In genomic region chr21:44958471-44959191, GRCh38 we compare ENCODE assay signal across 11 cellular contexts. TPM values are rescaled to one million over a fixed set of nuclear protein-coding genes. Genes with fewer than 3 reads are reported as not detected.
DNase-seq lines count a peak whose midpoint lies in the region; ATAC-seq and TF ChIP-seq lines count a peak whose summit lies in the region.
"Had no signal": no experiment of that assay in that cellular context is flagged by ENCODE, and none has a peak within 500 bp of the region (broad histone marks: within the 10 kb centered on the region; RNA-seq: fewer than 3 reads in every experiment).

No MANE protein-coding gene starts in this region.

- H3K27me3 Mint-ChIP-seq in WTC11 (ENCODE audit: low read depth), result no peaks in the 10 kb centered on the region

- TF ChIP-seq POLR2A in gastroesophageal sphincter (IDR thresholded peaks at IDR 0.05), result no peak

- no peak for ATAC-seq in WTC11
- peak; percentile 85 for ATAC-seq in gastroesophageal sphincter
- ATAC-seq in GM19328 (IDR thresholded peaks at IDR 0.05; ENCODE audit: unreplicated experiment), result no peak

- CTCF ChIA-PET in WTC11 (lab: Charles Lee), result interaction anchor here (0.8 to 1.9 kb wide), 5 partner anchors 9 to 180 kb away, joined by 3 to 8 read pairs (median 4); no protein-coding TSS in a partner anchor

- H3K4me1 Mint-ChIP-seq in WTC11, result no peaks in the 10 kb centered on the region; the same call in 1 of the 2 replicates

- TF ChIP-seq EP300 in gastroesophageal sphincter (IDR thresholded peaks at IDR 0.05), result no peak

- no peaks in the 10 kb centered on the region for H3K9me3 Mint-ChIP-seq in WTC11

- no peak overlapping the region for H3K4me3 Mint-ChIP-seq in WTC11

- H3K4me1 ChIP-seq in gastroesophageal sphincter (peaks cover 7 to 79% (median 38%) of the 10 kb centered on the region in 3 donors), osteoblast (ENCODE audit: insufficient read depth, low read length) (peaks cover 34% of the 10 kb centered on the region)

- H2AFZ ChIP-seq in osteoblast (ENCODE audit: low read length), result no peak overlapping the region

- no peak for TF ChIP-seq CTCF in AG09309 (IDR thresholded peaks at IDR 0.05; ENCODE audit: control insufficient read depth, insufficient read depth, low read depth, low read length, missing control alignments)
- TF ChIP-seq CTCF in WTC11 (IDR thresholded peaks at IDR 0.05), result no peak
- peak in 1 of 4 experiments; percentile 5 for TF ChIP-seq CTCF in gastroesophageal sphincter (IDR thresholded peaks at IDR 0.05)
- no peak for TF ChIP-seq CTCF in osteoblast (IDR thresholded peaks at IDR 0.05; ENCODE audit: extremely low read depth, low read depth, low read length)

- WGBS in gastroesophageal sphincter (ENCODE audit: low coverage in 1 of 2), 2 donors, result 5 to 20% methylated on average over 1 to 4 of the region's 28 CpGs

- H3K4me2 ChIP-seq in osteoblast (ENCODE audit: insufficient read depth, low read length), result peak overlapping the region; percentile 66

- POLR2A ChIA-PET in WTC11 (lab: Charles Lee), result no interaction called here

- no peaks in the 10 kb centered on the region for H3K9me3 ChIP-seq in gastroesophageal sphincter
- no peaks in the 10 kb centered on the region for H3K9me3 ChIP-seq in osteoblast (ENCODE audit: low read depth, low read length)

- peaks cover 23% of the 10 kb centered on the region for H3K36me3 Mint-ChIP-seq in WTC11

- H3K36me3 ChIP-seq in gastroesophageal sphincter (peaks cover 0 to 13% of the 10 kb centered on the region in 2 donors), osteoblast (ENCODE audit: insufficient read depth, low read length) (peaks cover 19% of the 10 kb centered on the region)

- H3K27ac Mint-ChIP-seq in WTC11, result peak overlapping the region; percentile 83

- H3K27me3 ChIP-seq in gastroesophageal sphincter, result no peaks in the 10 kb centered on the region
- H3K27me3 ChIP-seq in osteoblast (ENCODE audit: insufficient read depth, low read length), result no peaks in the 10 kb centered on the region

- H3K79me2 ChIP-seq in osteoblast (ENCODE audit: insufficient read depth, low read length), result peaks cover 49% of the 10 kb centered on the region

- H4K20me1 ChIP-seq in osteoblast (ENCODE audit: insufficient read depth, low read length), result peaks cover 40% of the 10 kb centered on the region

- H3K27ac ChIP-seq in gastroesophageal sphincter, result peak overlapping the region; percentile 65 to 93 (median 88)
- H3K27ac ChIP-seq in osteoblast (ENCODE audit: low read depth, low read length), result peak overlapping the region; percentile 79
- H3K27ac ChIP-seq: C4-2B had no signal

- peak; percentile 40 for DNase-seq in AG09309 (ENCODE audit: low read depth)
- DNase-seq in WTC11 (ENCODE audit: low spot score), result no peak
- DNase-seq in osteoblast (ENCODE audit: insufficient read length, low spot score, missing footprints), result peak; percentile 97
- DNase-seq in stimulated activated CD4-positive, alpha-beta T cell treated with anti-CD3 and anti-CD28 coated beads, Interleukin-2, amount 100 ng/mL, for 48 hours, result no peak
- no peak for DNase-seq in activated CD4-positive, CD25-positive, alpha-beta regulatory T cell (lab: John Stamatoyannopoulos, UW)
- DNase-seq in D341Med (ENCODE audit: low spot score), result no peak
- DNase-seq: activated effector memory CD4-positive, alpha-beta T cell treated with Interleukin-2 at 50 U/mL for 16 hours; mammary epithelial cell had no signal

- H3K4me3 ChIP-seq in AG09309 (ENCODE audit: control insufficient read depth, low read depth, low read length) (no peak overlapping the region), gastroesophageal sphincter (peak overlapping the region in 1 of 2 donors; percentile 21), osteoblast (ENCODE audit: insufficient read depth, low read length) (peak overlapping the region; percentile 38)

TF ChIP-seq in WTC11, 78 proteins besides CTCF, POLR2A, EP300 and RAD21 (continues in another document):
- TF ChIP-seq, protein P1, sequence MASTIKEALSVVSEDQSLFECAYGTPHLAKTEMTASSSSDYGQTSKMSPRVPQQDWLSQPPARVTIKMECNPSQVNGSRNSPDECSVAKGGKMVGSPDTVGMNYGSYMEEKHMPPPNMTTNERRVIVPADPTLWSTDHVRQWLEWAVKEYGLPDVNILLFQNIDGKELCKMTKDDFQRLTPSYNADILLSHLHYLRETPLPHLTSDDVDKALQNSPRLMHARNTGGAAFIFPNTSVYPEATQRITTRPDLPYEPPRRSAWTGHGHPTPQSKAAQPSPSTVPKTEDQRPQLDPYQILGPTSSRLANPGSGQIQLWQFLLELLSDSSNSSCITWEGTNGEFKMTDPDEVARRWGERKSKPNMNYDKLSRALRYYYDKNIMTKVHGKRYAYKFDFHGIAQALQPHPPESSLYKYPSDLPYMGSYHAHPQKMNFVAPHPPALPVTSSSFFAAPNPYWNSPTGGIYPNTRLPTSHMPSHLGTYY (CRISPR knock-in tag; IDR thresholded peaks at IDR 0.05), result no peak
- TF ChIP-seq, protein P2, sequence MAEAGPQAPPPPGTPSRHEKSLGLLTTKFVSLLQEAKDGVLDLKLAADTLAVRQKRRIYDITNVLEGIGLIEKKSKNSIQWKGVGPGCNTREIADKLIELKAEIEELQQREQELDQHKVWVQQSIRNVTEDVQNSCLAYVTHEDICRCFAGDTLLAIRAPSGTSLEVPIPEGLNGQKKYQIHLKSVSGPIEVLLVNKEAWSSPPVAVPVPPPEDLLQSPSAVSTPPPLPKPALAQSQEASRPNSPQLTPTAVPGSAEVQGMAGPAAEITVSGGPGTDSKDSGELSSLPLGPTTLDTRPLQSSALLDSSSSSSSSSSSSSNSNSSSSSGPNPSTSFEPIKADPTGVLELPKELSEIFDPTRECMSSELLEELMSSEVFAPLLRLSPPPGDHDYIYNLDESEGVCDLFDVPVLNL (CRISPR knock-in tag; IDR thresholded peaks at IDR 0.05; ENCODE audit: borderline replicate concordance, low read depth), result no peak
- TF ChIP-seq ZNF512 (CRISPR knock-in tag; IDR thresholded peaks at IDR 0.05; ENCODE audit: borderline replicate concordance), result no peak
- no peak for TF ChIP-seq SOX15 (CRISPR knock-in tag; IDR thresholded peaks at IDR 0.05)
- TF ChIP-seq ZNF138 (CRISPR knock-in tag; conservative IDR thresholded peaks at IDR 0.05), result no peak
- no peak for TF ChIP-seq SMAD3 (CRISPR knock-in tag; IDR thresholded peaks at IDR 0.05; ENCODE audit: borderline replicate concordance)
- TF ChIP-seq PRDM15 (CRISPR knock-in tag; IDR thresholded peaks at IDR 0.05), result no peak
- TF ChIP-seq, protein P3, sequence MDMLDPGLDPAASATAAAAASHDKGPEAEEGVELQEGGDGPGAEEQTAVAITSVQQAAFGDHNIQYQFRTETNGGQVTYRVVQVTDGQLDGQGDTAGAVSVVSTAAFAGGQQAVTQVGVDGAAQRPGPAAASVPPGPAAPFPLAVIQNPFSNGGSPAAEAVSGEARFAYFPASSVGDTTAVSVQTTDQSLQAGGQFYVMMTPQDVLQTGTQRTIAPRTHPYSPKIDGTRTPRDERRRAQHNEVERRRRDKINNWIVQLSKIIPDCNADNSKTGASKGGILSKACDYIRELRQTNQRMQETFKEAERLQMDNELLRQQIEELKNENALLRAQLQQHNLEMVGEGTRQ (CRISPR knock-in tag; IDR thresholded peaks at IDR 0.05), result no peak
- no peak for TF ChIP-seq ZNF416 (CRISPR knock-in tag; IDR thresholded peaks at IDR 0.05)
- no peak for TF ChIP-seq RELA (CRISPR knock-in tag; IDR thresholded peaks at IDR 0.05; ENCODE audit: borderline replicate concordance)

RNA-seq across cellular contexts. Expression of gene SLX9, which starts 18.8 kb away (rescaled TPM):
- total RNA-seq in WTC11 (2021) (72.8 to 81.0 TPM (median 77.2 TPM) in 3 replicates), gastroesophageal sphincter (10 to 100 TPM; 15.7 to 53.9 (median 36.4) TPM), osteoblast (9.4 and 10.9 TPM in 2 replicates)

RNA-seq across cellular contexts. Expression of gene ITGB2, which starts 37.9 kb away (rescaled TPM):
- total RNA-seq in WTC11 (2021) (1.0 to 1.5 TPM (median 1.5 TPM) in 3 replicates), gastroesophageal sphincter (100 to 1,000 TPM in 1 of 4 donors, 10 to 100 TPM in 3; 10.4 to 112 (median 41.4) TPM), osteoblast (13.3 and 15.2 TPM in 2 replicates)

Comparison
In these comparisons a context has a peak if more than half of its experiments do, and no peak if none do; other contexts are left out.
1. DNase-seq: peak in AG09309 (single experiment) and osteoblast (single experiment); none in WTC11 (single experiment), stimulated activated CD4-positive, alpha-beta T cell treated with anti-CD3 and anti-CD28 coated beads, Interleukin-2, amount 100 ng/mL, for 48 hours (0 of 2), activated CD4-positive, CD25-positive, alpha-beta regulatory T cell (0 of 4) and D341Med (single experiment).